In the genomic region with DNA sequence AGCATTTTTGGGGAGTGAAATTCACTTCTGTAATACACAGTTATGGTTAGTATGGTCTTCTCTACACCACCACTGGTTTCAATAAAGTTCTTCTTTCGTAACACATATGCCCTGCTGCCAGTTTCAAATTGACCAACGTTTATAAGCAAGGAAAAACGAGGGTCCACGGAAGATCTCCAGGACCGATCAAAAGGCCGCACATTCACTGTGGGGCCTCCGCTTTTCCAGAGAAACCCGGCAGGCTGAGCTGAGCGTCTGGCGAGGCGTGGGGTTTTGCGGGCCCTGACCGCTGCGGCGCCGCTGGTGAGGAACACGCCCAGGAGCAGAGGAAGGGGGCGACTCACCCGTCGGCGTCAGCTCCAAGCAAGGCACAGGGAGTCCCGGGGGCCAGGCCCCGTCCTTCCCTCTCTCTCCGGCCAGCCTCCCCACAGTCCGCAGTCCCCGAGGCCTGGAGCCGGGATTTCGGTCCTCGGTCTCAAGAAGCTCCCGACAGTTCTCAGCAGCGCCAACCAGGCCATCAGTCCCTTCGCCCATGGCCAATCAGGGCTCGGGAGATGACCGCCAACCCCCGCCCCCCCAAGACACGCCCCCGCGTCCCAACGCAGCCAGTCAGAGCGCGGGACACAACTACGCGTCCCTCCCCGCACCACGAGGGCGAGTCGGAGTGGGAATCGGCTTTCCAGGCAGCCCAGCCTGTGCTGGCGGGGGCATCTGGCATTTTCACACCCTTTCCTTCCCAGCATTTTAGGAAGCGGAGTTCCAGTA, we compare ENCODE assay signal across 1 cellular context.
TF ChIP-seq lines count a peak whose summit lies in the region.

A gene with protein sequence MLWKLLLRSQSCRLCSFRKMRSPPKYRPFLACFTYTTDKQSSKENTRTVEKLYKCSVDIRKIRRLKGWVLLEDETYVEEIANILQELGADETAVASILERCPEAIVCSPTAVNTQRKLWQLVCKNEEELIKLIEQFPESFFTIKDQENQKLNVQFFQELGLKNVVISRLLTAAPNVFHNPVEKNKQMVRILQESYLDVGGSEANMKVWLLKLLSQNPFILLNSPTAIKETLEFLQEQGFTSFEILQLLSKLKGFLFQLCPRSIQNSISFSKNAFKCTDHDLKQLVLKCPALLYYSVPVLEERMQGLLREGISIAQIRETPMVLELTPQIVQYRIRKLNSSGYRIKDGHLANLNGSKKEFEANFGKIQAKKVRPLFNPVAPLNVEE (minus strand): TSS at position 522 of the 765 bp plus-strand sequence. CDS start 8,432 bp downstream, outside the sequence.

TF ChIP-seq in HepG2, 621 proteins besides CTCF, POLR2A, EP300 and RAD21 (continued from another document and continues in another):
- TF ChIP-seq, protein P1, sequence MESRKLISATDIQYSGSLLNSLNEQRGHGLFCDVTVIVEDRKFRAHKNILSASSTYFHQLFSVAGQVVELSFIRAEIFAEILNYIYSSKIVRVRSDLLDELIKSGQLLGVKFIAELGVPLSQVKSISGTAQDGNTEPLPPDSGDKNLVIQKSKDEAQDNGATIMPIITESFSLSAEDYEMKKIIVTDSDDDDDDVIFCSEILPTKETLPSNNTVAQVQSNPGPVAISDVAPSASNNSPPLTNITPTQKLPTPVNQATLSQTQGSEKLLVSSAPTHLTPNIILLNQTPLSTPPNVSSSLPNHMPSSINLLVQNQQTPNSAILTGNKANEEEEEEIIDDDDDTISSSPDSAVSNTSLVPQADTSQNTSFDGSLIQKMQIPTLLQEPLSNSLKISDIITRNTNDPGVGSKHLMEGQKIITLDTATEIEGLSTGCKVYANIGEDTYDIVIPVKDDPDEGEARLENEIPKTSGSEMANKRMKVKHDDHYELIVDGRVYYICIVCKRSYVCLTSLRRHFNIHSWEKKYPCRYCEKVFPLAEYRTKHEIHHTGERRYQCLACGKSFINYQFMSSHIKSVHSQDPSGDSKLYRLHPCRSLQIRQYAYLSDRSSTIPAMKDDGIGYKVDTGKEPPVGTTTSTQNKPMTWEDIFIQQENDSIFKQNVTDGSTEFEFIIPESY (CRISPR knock-in tag; IDR thresholded peaks at IDR 0.05), result no peak
- TF ChIP-seq ZNF713 (CRISPR knock-in tag; IDR thresholded peaks at IDR 0.05) (no peak), FOXP1 (IDR thresholded peaks at IDR 0.05) (no peak), FOXP1 (CRISPR knock-in tag; IDR thresholded peaks at IDR 0.05) (no peak), PHF5A (CRISPR knock-in tag; IDR thresholded peaks at IDR 0.05; ENCODE audit: low read depth, unreplicated experiment) (peak; percentile 70), KLF11 (CRISPR knock-in tag; IDR thresholded peaks at IDR 0.05) (no peak), HNRNPL (IDR thresholded peaks at IDR 0.05; ENCODE audit: low read depth, low read length) (no peak), SMAD3 (CRISPR knock-in tag; IDR thresholded peaks at IDR 0.05) (no peak), FOXM1 (CRISPR knock-in tag; IDR thresholded peaks at IDR 0.05) (no peak), MBNL3 (CRISPR knock-in tag; conservative IDR thresholded peaks at IDR 0.05) (no peak), ZSCAN9 (CRISPR knock-in tag; IDR thresholded peaks at IDR 0.05; ENCODE audit: borderline replicate concordance) (no peak; the same call in 1 of the 2 replicates), ZNF792 (CRISPR knock-in tag; IDR thresholded peaks at IDR 0.05) (peak; percentile 70), ARNT2 (CRISPR knock-in tag; IDR thresholded peaks at IDR 0.05; ENCODE audit: low read depth) (no peak; the same call in 1 of the 2 replicates), PHF8 (CRISPR knock-in tag; IDR thresholded peaks at IDR 0.05) (peak; percentile 97), NCOA5 (CRISPR knock-in tag; IDR thresholded peaks at IDR 0.05) (no peak), RFX5 (IDR thresholded peaks at IDR 0.05; ENCODE audit: low read depth, low read length) (no peak), TP53 (CRISPR knock-in tag; conservative IDR thresholded peaks at IDR 0.05) (no peak), NCOR1 (IDR thresholded peaks at IDR 0.05; ENCODE audit: borderline replicate concordance, low read length) (no peak), ZNF335 (CRISPR knock-in tag; IDR thresholded peaks at IDR 0.05) (0 out of 2 replicates have a peak, but pooled peaks have one; percentile 27), RAD51 (IDR thresholded peaks at IDR 0.05; ENCODE audit: borderline replicate concordance) (no peak), CC2D1A (CRISPR knock-in tag; IDR thresholded peaks at IDR 0.05) (no peak), ZFP36 (IDR thresholded peaks at IDR 0.05; ENCODE audit: borderline replicate concordance, low read depth, low read length, partially characterized antibody) (no peak), CBX1 (IDR thresholded peaks at IDR 0.05; ENCODE audit: low read depth) (no peak), ZNF354B (CRISPR knock-in tag; IDR thresholded peaks at IDR 0.05) (peak; percentile 74; the same call in 1 of the 2 replicates), POLR2AphosphoS2 (IDR thresholded peaks at IDR 0.05; ENCODE audit: low read depth, low read length) (0 out of 2 replicates have a peak, but pooled peaks have one; percentile 49), ZNF333 (CRISPR knock-in tag; IDR thresholded peaks at IDR 0.05; ENCODE audit: borderline replicate concordance) (no peak), HNRNPK (IDR thresholded peaks at IDR 0.05; ENCODE audit: low read depth, low read length, poor library complexity, severe bottlenecking) (no peak), HDAC2 (CRISPR knock-in tag; IDR thresholded peaks at IDR 0.05) (peak; percentile 4; the same call in 1 of the 2 replicates), SNRNP70 (IDR thresholded peaks at IDR 0.05; ENCODE audit: low read depth, low read length) (no peak), KDM4B (CRISPR knock-in tag; IDR thresholded peaks at IDR 0.05) (peak; percentile 55; the same call in 1 of the 2 replicates), MED13 (CRISPR knock-in tag; IDR thresholded peaks at IDR 0.05) (peak; percentile 61; the same call in 1 of the 2 replicates), ZMYM4 (CRISPR knock-in tag; IDR thresholded peaks at IDR 0.05) (peak; percentile 92), ZNF263 (CRISPR knock-in tag; IDR thresholded peaks at IDR 0.05) (peak; percentile 45; the same call in 1 of the 2 replicates), HNF4A (CRISPR knock-in tag; IDR thresholded peaks at IDR 0.05) (peak; percentile 11; the same call in 1 of the 2 replicates), DMAP1 (CRISPR knock-in tag; IDR thresholded peaks at IDR 0.05) (peak; percentile 40; the same call in 1 of the 2 replicates), NFKB2 (CRISPR knock-in tag; IDR thresholded peaks at IDR 0.05; ENCODE audit: borderline replicate concordance) (peak; percentile 91; the same call in 1 of the 2 replicates), SP1 (IDR thresholded peaks at IDR 0.05) (no peak), SP1 (CRISPR knock-in tag; IDR thresholded peaks at IDR 0.05) (peak; percentile 91), TMF1 (CRISPR knock-in tag; IDR thresholded peaks at IDR 0.05; ENCODE audit: low read depth) (peak; percentile 90), ASH2L (IDR thresholded peaks at IDR 0.05; ENCODE audit: insufficient read length, low read depth, low read length) (peak; percentile 51), SKI (IDR thresholded peaks at IDR 0.05; ENCODE audit: partially characterized antibody) (no peak), PCBP1 (IDR thresholded peaks at IDR 0.05; ENCODE audit: borderline replicate concordance, low read depth, low read length) (no peak), LCORL (IDR thresholded peaks at IDR 0.05) (no peak), LCORL (CRISPR knock-in tag; IDR thresholded peaks at IDR 0.05) (0 out of 2 replicates have a peak, but pooled peaks have one; percentile 17)
- TF ChIP-seq, protein P2, sequence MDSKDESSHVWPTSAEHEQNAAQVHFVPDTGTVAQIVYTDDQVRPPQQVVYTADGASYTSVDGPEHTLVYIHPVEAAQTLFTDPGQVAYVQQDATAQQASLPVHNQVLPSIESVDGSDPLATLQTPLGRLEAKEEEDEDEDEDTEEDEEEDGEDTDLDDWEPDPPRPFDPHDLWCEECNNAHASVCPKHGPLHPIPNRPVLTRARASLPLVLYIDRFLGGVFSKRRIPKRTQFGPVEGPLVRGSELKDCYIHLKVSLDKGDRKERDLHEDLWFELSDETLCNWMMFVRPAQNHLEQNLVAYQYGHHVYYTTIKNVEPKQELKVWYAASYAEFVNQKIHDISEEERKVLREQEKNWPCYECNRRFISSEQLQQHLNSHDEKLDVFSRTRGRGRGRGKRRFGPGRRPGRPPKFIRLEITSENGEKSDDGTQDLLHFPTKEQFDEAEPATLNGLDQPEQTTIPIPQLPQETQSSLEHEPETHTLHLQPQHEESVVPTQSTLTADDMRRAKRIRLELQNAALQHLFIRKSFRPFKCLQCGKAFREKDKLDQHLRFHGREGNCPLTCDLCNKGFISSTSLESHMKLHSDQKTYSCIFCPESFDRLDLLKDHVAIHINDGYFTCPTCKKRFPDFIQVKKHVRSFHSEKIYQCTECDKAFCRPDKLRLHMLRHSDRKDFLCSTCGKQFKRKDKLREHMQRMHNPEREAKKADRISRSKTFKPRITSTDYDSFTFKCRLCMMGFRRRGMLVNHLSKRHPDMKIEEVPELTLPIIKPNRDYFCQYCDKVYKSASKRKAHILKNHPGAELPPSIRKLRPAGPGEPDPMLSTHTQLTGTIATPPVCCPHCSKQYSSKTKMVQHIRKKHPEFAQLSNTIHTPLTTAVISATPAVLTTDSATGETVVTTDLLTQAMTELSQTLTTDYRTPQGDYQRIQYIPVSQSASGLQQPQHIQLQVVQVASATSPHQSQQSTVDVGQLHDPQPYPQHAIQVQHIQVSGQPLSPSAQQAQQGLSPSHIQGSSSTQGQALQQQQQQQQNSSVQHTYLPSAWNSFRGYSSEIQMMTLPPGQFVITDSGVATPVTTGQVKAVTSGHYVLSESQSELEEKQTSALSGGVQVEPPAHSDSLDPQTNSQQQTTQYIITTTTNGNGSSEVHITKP (CRISPR knock-in tag; IDR thresholded peaks at IDR 0.05; ENCODE audit: low read depth), result no peak; the same call in 1 of the 2 replicates
- TF ChIP-seq, protein P3, sequence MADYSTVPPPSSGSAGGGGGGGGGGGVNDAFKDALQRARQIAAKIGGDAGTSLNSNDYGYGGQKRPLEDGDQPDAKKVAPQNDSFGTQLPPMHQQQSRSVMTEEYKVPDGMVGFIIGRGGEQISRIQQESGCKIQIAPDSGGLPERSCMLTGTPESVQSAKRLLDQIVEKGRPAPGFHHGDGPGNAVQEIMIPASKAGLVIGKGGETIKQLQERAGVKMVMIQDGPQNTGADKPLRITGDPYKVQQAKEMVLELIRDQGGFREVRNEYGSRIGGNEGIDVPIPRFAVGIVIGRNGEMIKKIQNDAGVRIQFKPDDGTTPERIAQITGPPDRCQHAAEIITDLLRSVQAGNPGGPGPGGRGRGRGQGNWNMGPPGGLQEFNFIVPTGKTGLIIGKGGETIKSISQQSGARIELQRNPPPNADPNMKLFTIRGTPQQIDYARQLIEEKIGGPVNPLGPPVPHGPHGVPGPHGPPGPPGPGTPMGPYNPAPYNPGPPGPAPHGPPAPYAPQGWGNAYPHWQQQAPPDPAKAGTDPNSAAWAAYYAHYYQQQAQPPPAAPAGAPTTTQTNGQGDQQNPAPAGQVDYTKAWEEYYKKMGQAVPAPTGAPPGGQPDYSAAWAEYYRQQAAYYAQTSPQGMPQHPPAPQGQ (CRISPR knock-in tag; IDR thresholded peaks at IDR 0.05; ENCODE audit: borderline replicate concordance), result no peak
- TF ChIP-seq, protein P4, sequence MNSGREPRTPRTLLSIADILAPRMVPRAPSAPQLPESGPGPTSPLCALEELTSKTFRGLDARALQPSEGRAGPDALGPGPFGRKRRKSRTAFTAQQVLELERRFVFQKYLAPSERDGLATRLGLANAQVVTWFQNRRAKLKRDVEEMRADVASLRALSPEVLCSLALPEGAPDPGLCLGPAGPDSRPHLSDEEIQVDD (CRISPR knock-in tag; IDR thresholded peaks at IDR 0.05; ENCODE audit: borderline replicate concordance), result no peak; the same call in 1 of the 2 replicates
- TF ChIP-seq, protein P5, sequence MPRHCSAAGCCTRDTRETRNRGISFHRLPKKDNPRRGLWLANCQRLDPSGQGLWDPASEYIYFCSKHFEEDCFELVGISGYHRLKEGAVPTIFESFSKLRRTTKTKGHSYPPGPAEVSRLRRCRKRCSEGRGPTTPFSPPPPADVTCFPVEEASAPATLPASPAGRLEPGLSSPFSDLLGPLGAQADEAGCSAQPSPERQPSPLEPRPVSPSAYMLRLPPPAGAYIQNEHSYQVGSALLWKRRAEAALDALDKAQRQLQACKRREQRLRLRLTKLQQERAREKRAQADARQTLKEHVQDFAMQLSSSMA (CRISPR knock-in tag; IDR thresholded peaks at IDR 0.05), result no peak
- TF ChIP-seq, protein P6, sequence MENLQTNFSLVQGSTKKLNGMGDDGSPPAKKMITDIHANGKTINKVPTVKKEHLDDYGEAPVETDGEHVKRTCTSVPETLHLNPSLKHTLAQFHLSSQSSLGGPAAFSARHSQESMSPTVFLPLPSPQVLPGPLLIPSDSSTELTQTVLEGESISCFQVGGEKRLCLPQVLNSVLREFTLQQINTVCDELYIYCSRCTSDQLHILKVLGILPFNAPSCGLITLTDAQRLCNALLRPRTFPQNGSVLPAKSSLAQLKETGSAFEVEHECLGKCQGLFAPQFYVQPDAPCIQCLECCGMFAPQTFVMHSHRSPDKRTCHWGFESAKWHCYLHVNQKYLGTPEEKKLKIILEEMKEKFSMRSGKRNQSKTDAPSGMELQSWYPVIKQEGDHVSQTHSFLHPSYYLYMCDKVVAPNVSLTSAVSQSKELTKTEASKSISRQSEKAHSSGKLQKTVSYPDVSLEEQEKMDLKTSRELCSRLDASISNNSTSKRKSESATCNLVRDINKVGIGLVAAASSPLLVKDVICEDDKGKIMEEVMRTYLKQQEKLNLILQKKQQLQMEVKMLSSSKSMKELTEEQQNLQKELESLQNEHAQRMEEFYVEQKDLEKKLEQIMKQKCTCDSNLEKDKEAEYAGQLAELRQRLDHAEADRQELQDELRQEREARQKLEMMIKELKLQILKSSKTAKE (CRISPR knock-in tag; IDR thresholded peaks at IDR 0.05; ENCODE audit: borderline replicate concordance), result no peak
- TF ChIP-seq, protein P7, sequence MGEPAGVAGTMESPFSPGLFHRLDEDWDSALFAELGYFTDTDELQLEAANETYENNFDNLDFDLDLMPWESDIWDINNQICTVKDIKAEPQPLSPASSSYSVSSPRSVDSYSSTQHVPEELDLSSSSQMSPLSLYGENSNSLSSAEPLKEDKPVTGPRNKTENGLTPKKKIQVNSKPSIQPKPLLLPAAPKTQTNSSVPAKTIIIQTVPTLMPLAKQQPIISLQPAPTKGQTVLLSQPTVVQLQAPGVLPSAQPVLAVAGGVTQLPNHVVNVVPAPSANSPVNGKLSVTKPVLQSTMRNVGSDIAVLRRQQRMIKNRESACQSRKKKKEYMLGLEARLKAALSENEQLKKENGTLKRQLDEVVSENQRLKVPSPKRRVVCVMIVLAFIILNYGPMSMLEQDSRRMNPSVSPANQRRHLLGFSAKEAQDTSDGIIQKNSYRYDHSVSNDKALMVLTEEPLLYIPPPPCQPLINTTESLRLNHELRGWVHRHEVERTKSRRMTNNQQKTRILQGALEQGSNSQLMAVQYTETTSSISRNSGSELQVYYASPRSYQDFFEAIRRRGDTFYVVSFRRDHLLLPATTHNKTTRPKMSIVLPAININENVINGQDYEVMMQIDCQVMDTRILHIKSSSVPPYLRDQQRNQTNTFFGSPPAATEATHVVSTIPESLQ (CRISPR knock-in tag; conservative IDR thresholded peaks at IDR 0.05), result no peak
- TF ChIP-seq, protein P8, sequence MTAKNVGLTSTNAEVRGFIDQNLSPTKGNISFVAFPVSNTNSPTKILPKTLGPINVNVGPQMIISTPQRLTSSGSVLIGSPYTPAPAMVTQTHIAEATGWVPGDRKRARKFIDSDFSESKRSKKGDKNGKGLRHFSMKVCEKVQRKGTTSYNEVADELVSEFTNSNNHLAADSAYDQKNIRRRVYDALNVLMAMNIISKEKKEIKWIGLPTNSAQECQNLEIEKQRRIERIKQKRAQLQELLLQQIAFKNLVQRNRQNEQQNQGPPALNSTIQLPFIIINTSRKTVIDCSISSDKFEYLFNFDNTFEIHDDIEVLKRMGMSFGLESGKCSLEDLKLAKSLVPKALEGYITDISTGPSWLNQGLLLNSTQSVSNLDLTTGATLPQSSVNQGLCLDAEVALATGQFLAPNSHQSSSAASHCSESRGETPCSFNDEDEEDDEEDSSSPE (CRISPR knock-in tag; IDR thresholded peaks at IDR 0.05), result peak; percentile 59
